Comparison of ENCODE assay signal across 13 cellular contexts in genomic region chr15:101664303-101664913, GRCh38. TPM values are rescaled to one million over a fixed set of nuclear protein-coding genes. Genes with fewer than 3 reads are reported as not detected.
DNase-seq lines count a peak whose midpoint lies in the region; ATAC-seq and TF ChIP-seq lines count a peak whose summit lies in the region.
"Had no signal": no experiment of that assay in that cellular context is flagged by ENCODE, and none has a peak within 500 bp of the region (broad histone marks: within the 10 kb centered on the region; RNA-seq: fewer than 3 reads in every experiment).

No MANE protein-coding gene starts in this region.

- TF ChIP-seq CTCF in LNCaP clone FGC (IDR thresholded peaks at IDR 0.05; ENCODE audit: control insufficient read depth, extremely low read depth, insufficient read depth): peak; percentile 54
- TF ChIP-seq CTCF in choroid plexus epithelial cell (conservative IDR thresholded peaks at IDR 0.05; ENCODE audit: low read depth, low read length): peak; percentile 49

- H3K36me3 Mint-ChIP-seq in naive thymus-derived CD8-positive, alpha-beta T cell: peaks cover 9 to 64% (median 22%) of the 10 kb centered on the region in 3 donors

- POLR2A ChIA-PET in naive thymus-derived CD8-positive, alpha-beta T cell (lab: Charles Lee): no interaction called here

- H3K4me3 ChIP-seq in LNCaP clone FGC (ENCODE audit: low read depth, low read length) (no peak overlapping the region), choroid plexus epithelial cell (ENCODE audit: low read depth, low read length) (no peak overlapping the region)
- H3K4me3 ChIP-seq: tibial nerve had no signal

- peak; percentile 24 for DNase-seq in DMS53 (lab: John Stamatoyannopoulos, UW)
- no peak for DNase-seq in DMS53 treated with DMSO at 0.1 percent for 48 hours (lab: John Stamatoyannopoulos, UW; ENCODE audit: unreplicated experiment)
- DNase-seq in LNCaP clone FGC (ENCODE audit: low read depth): no peak
- no peak for DNase-seq in choroid plexus epithelial cell (ENCODE audit: low read depth)
- DNase-seq in naive thymus-derived CD8-positive, alpha-beta T cell: no peak
- DNase-seq in cerebellum (ENCODE audit: low spot score): no peak
- DNase-seq: activated effector memory CD4-positive, alpha-beta T cell treated with Interleukin-2 at 50 U/mL for 16 hours; NCI-H446; stimulated activated CD4-positive, alpha-beta T cell treated with anti-CD3 and anti-CD28 coated beads, Interleukin-2, amount 100 ng/mL, for 24 hours had no signal

- peaks cover 4 to 10% (median 6%) of the 10 kb centered on the region in 4 donors for H3K4me1 Mint-ChIP-seq in naive thymus-derived CD8-positive, alpha-beta T cell

- no peak for ATAC-seq in naive thymus-derived CD8-positive, alpha-beta T cell
- ATAC-seq in HG03196 (IDR thresholded peaks at IDR 0.05; ENCODE audit: unreplicated experiment) (no peak), GM18502 (IDR thresholded peaks at IDR 0.05; ENCODE audit: poor library complexity, unreplicated experiment) (no peak)
- ATAC-seq: esophagus mucosa had no signal

- H3K27me3 Mint-ChIP-seq in naive thymus-derived CD8-positive, alpha-beta T cell: no peaks in the 10 kb centered on the region

- peaks cover 0 to 3% (median 0%) of the 10 kb centered on the region in 9 donors for H3K9me3 Mint-ChIP-seq in naive thymus-derived CD8-positive, alpha-beta T cell

- H3K27ac Mint-ChIP-seq in naive thymus-derived CD8-positive, alpha-beta T cell: peak overlapping the region in 6 of 10 donors; percentile 12 to 77 (median 50)

- no peak overlapping the region for H3K4me3 Mint-ChIP-seq in naive thymus-derived CD8-positive, alpha-beta T cell

RNA-seq across cellular contexts. Expression of gene TM2D3, which starts 12.2 kb away (rescaled TPM):
- total RNA-seq in naive thymus-derived CD8-positive, alpha-beta T cell: 10 to 100 TPM; 87.9 to 98.5 TPM
- 10 to 100 TPM; 28.1 to 32.3 (median 31.0) TPM for polyA plus RNA-seq in naive thymus-derived CD8-positive, alpha-beta T cell
- 78.8 TPM for total RNA-seq in cerebellum

RNA-seq across cellular contexts. Expression of gene TARS3, which starts 59.9 kb away (rescaled TPM):
- 10 to 100 TPM; 32.0 to 37.6 TPM for total RNA-seq in naive thymus-derived CD8-positive, alpha-beta T cell
- 10 to 100 TPM in 2 of 3 donors, 1 to 10 TPM in 1; 7.2 to 15.2 (median 11.9) TPM for polyA plus RNA-seq in naive thymus-derived CD8-positive, alpha-beta T cell
- 21.0 TPM for total RNA-seq in cerebellum
